ENCODE assay signal across 8 cellular contexts in genomic region chr15:59688383-59688887, GRCh38. TPM values are rescaled to one million over a fixed set of nuclear protein-coding genes. Genes with fewer than 3 reads are reported as not detected.
DNase-seq lines count a peak whose midpoint lies in the region; ATAC-seq, FAIRE-seq and TF ChIP-seq lines count a peak whose summit lies in the region.

No MANE protein-coding gene starts in this region.

- RAD21 ChIA-PET in GM12878 (lab: Charles Lee; ENCODE audit: unreplicated experiment) = interaction anchor here (1.1 to 1.4 kb wide), 2 partner anchors 31 to 637 kb away, joined by 3 to 4 read pairs; partner anchors contain the start of gene GTF2A2

- intact Hi-C loops in GM12878 (cut with micrococcal nuclease; ENCODE audit: unreplicated experiment) = loop anchor here (5.0 kb wide), 1 partner anchor 709 kb away; the partner anchor contains the start of gene ANXA2
- intact Hi-C loops in spleen (cut with DNase I; ENCODE audit: low total_unique reads) = no loop called here

- TF ChIP-seq EP300 in GM12878 (IDR thresholded peaks at IDR 0.05; ENCODE audit: borderline replicate concordance in 1 of 2, control insufficient read depth in 1 of 2, low read depth in 2 of 2, low read length in 2 of 2) = no peak

- in situ Hi-C loops in GM12878 (cut with MboI) = no loop called here

- peak overlapping the region; percentile 57 for H2AFZ ChIP-seq in GM12878 (ENCODE audit: control insufficient read depth, low read depth, low read length)

- SMC1A ChIA-PET in GM12878 (lab: Charles Lee; ENCODE audit: uncharacterized antibody, unreplicated experiment) = interaction anchor here (1.7 to 2.1 kb wide), 2 partner anchors 31 to 155 kb away, joined by 6 to 7 read pairs; partner anchors contain the start of gene GTF2A2

- no peaks in the 10 kb centered on the region for H3K27me3 ChIP-seq in NT2/D1 (ENCODE audit: insufficient read depth, insufficient read length)
- H3K27me3 ChIP-seq in GM12878 (replicated peaks in 1 of 2; ENCODE audit: control insufficient read depth in 2 of 2, insufficient read depth in 2 of 2, low read length in 1 of 2) = no peaks in the 10 kb centered on the region
- no peaks in the 10 kb centered on the region for H3K27me3 ChIP-seq in spleen (replicated peaks in 1 of 7)

- no peaks in the 10 kb centered on the region for H4K20me1 ChIP-seq in GM12878 (ENCODE audit: control insufficient read depth, insufficient read depth)

- CTCF ChIA-PET in HEK293 (lab: Yijun Ruan, JAX) (interaction anchor here (1.4 to 6.4 kb wide), 2 partner anchors 156 to 638 kb away, joined by 4 to 64 read pairs; no protein-coding TSS in a partner anchor), GM12878 (lab: Yijun Ruan, JAX) (interaction anchor here (1.0 to 4.8 kb wide), 2 partner anchors 155 to 491 kb away, joined by 5 to 44 read pairs; no protein-coding TSS in a partner anchor)

- H3K9ac ChIP-seq in NT2/D1 (ENCODE audit: insufficient read length, low read depth) = peak overlapping the region; percentile 99
- peak overlapping the region; percentile 98 for H3K9ac ChIP-seq in GM12878 (ENCODE audit: control insufficient read depth, insufficient read depth, low read length)

- peaks cover 56% of the 10 kb centered on the region for H3K79me2 ChIP-seq in GM12878 (ENCODE audit: control insufficient read depth, insufficient read depth, low read length)

- no peak for TF ChIP-seq POLR2A in GM12878 (IDR thresholded peaks at IDR 0.05; ENCODE audit: low read depth, low read length)
- TF ChIP-seq POLR2A in spleen (IDR thresholded peaks at IDR 0.05) = peak in 1 of 3 donors; percentile 32

- peak; percentile 62 for DNase-seq in ELR (ENCODE audit: low read depth)
- DNase-seq in NT2/D1 (ENCODE audit: low read depth, low spot score) = no peak
- DNase-seq in GM12878 (ENCODE audit: low read depth, low spot score) = peak; percentile 7
- no peak for DNase-seq in spleen

- peak overlapping the region; percentile 99 for H3K4me3 ChIP-seq in HEK293 (ENCODE audit: low read depth, low read length)
- H3K4me3 ChIP-seq in NT2/D1 (ENCODE audit: insufficient read length, low read depth) = peak overlapping the region; percentile 72
- peak overlapping the region; percentile 94 for H3K4me3 ChIP-seq in GM12878
- peak overlapping the region; percentile 96 for H3K4me3 ChIP-seq in iPS-18c (ENCODE audit: insufficient read depth, low read depth, low read length)
- H3K4me3 ChIP-seq in spleen = peak overlapping the region; percentile 71 to 96 (median 85)

- H3K36me3 ChIP-seq in HEK293 (ENCODE audit: control insufficient read depth in 2 of 2, insufficient read depth in 1 of 2, low read length in 2 of 2) = peaks cover 0 to 2% of the 10 kb centered on the region in 2 experiments; a peak in 2 of 3 replicates
- H3K36me3 ChIP-seq in NT2/D1 (ENCODE audit: insufficient read depth, insufficient read length, low read length) = peaks cover 26% of the 10 kb centered on the region
- no peaks in the 10 kb centered on the region for H3K36me3 ChIP-seq in GM12878 (ENCODE audit: control insufficient read depth in 2 of 2, insufficient read depth in 2 of 2, low read length in 1 of 2)
- H3K36me3 ChIP-seq in spleen = peaks cover 0 to 12% (median 0%) of the 10 kb centered on the region in 6 donors

- peak overlapping the region; percentile 28 for H3K4me2 ChIP-seq in GM12878 (ENCODE audit: control insufficient read depth, insufficient read depth)

- TSS peak; percentile 82 for BruUV-seq in GM12878 (replicated peaks; lab: Mats Ljungman, UMichigan)

- H3K9me3 ChIP-seq in HEK293 (ENCODE audit: control insufficient read depth, insufficient read depth, low read depth, low read length) (no peaks in the 10 kb centered on the region), NT2/D1 (ENCODE audit: insufficient read depth, low read length) (no peaks in the 10 kb centered on the region), GM12878 (replicated peaks; ENCODE audit: control insufficient read depth, insufficient read depth, low read length) (no peaks in the 10 kb centered on the region), iPS-18c (ENCODE audit: control insufficient read depth, insufficient read depth, low read length) (no peaks in the 10 kb centered on the region), spleen (no peaks in the 10 kb centered on the region)

- POLR2A ChIA-PET in HEK293 (lab: Yijun Ruan, JAX) = interaction anchor here (3.2 kb wide), 1 partner anchor 31 kb away, joined by 10 read pairs; the partner anchor contains the start of gene GTF2A2
- POLR2A ChIA-PET in GM12878 (lab: Charles Lee) = no interaction called here

- TF ChIP-seq RAD21 in GM12878 (IDR thresholded peaks at IDR 0.05; ENCODE audit: insufficient read depth, low read depth, low read length) = no peak

- H3K27ac ChIP-seq in HEK293 (ENCODE audit: extremely low read depth, low read depth, low read length) (peak overlapping the region; percentile 85), GM12878 (ENCODE audit: control insufficient read depth, insufficient read depth) (peak overlapping the region; percentile 98), spleen (peak overlapping the region; percentile 98 to 100 (median 100))

- WGBS in GM12878 (ENCODE audit: insufficient coverage, insufficient replicate concordance, low lambda C conversion rate, missing lambda C conversion rate) = 1% methylated on average over 17 of the region's 19 CpGs
- WGBS in spleen, 5 donors = 0 to 1% (median 0%) methylated on average over 19 of the region's 19 CpGs

- FAIRE-seq in GM12878 (lab: Jason Lieb, UNC) = no peak

- TF ChIP-seq CTCF in HEK293 (tag by site-specific recombination; IDR thresholded peaks at IDR 0.05) (no peak), GM12878 (IDR thresholded peaks at IDR 0.05 in 2 of 3, conservative IDR thresholded peaks at IDR 0.05 in 1 of 3; ENCODE audit: control insufficient read depth in 2 of 3, extremely low read depth in 1 of 3, insufficient read depth in 1 of 3, low read depth in 3 of 3, low read length in 3 of 3) (no peak), spleen (IDR thresholded peaks at IDR 0.05 in 8 of 11, conservative IDR thresholded peaks at IDR 0.05 in 3 of 11) (no peak)

- H3K4me1 ChIP-seq in HEK293 (ENCODE audit: control insufficient read depth, insufficient read depth, low read length) = peaks cover 7% of the 10 kb centered on the region; the same call in 1 of the 2 replicates
- peaks cover 3% of the 10 kb centered on the region for H3K4me1 ChIP-seq in NT2/D1 (ENCODE audit: insufficient read depth, insufficient read length)
- peaks cover 9% of the 10 kb centered on the region for H3K4me1 ChIP-seq in GM12878 (ENCODE audit: control insufficient read depth, insufficient read depth, low read length)
- peaks cover 45 to 69% (median 56%) of the 10 kb centered on the region in 6 donors for H3K4me1 ChIP-seq in spleen

- peak; percentile 19 for ATAC-seq in GM12878
- ATAC-seq in HG03378 (IDR thresholded peaks at IDR 0.05; ENCODE audit: unreplicated experiment) = no peak
- ATAC-seq in GM21423 (IDR thresholded peaks at IDR 0.05; ENCODE audit: unreplicated experiment) = no peak

TF ChIP-seq in HEK293, 187 proteins besides CTCF, POLR2A, EP300 and RAD21 (continues in another document):
- TF ChIP-seq ZNF426 (tag by site-specific recombination; IDR thresholded peaks at IDR 0.05) = no peak

TF ChIP-seq in GM12878, 131 proteins besides CTCF, POLR2A, EP300 and RAD21 (continues in another document):
- peak; percentile 30 for TF ChIP-seq RUNX3 (IDR thresholded peaks at IDR 0.05; ENCODE audit: low read length)
- TF ChIP-seq PAX5 (IDR thresholded peaks at IDR 0.05; ENCODE audit: borderline replicate concordance, low read depth, low read length) = no peak
- TF ChIP-seq BRCA1 (IDR thresholded peaks at IDR 0.05; ENCODE audit: low read depth, low read length) = no peak
- 0 out of 2 replicates have a peak, but pooled peaks have one; percentile 16 for TF ChIP-seq CBFB (IDR thresholded peaks at IDR 0.05; ENCODE audit: low read depth)
- TF ChIP-seq CHD4 (IDR thresholded peaks at IDR 0.05) = no peak

RNA-seq across cellular contexts. Expression of gene BNIP2, which starts 0.7 kb away (rescaled TPM):
- 109 and 110 TPM in 2 replicates for total RNA-seq in GM12878 (2013; cell fraction: nucleolus; rRNA removed)
- total RNA-seq in GM12878 (2014; rRNA removed) = 61.2 and 68.1 TPM in 2 replicates
- total RNA-seq in GM12878 (2014; rRNA removed; fragmentation: Illumina TruSeq; extraction: Trizol) = 88.3 and 90.2 TPM in 2 replicates
- total RNA-seq in GM12878 (2021) = 60.2 and 63.1 TPM in 2 replicates
- 19.6 TPM for polyA plus RNA-seq in GM12878 (2011; ENCODE audit: low read depth)
- polyA plus RNA-seq in GM12878 (2011; rRNA removed) = 51.8 and 86.2 TPM in 2 replicates
- polyA plus RNA-seq in GM12878 (2011; cell fraction: cytosol; rRNA removed) = 22.8 and 49.6 TPM in 2 replicates
- 20.1 and 44.3 TPM in 2 replicates for polyA plus RNA-seq in GM12878 (2011; cell fraction: nucleus; rRNA removed)
- 40.0 and 41.6 TPM in 2 replicates for polyA plus RNA-seq in GM12878 (2012)
- 82.4 and 103 TPM in 2 replicates for polyA plus RNA-seq in GM12878 (2014; fragmentation: Illumina TruSeq; extraction: Trizol)
- 10 to 100 TPM; 29.9 to 58.5 TPM for polyA plus RNA-seq in GM12878 (2014; fragmentation: Nextera tagmentation; extraction: Ambion mirVana)
- polyA plus RNA-seq in GM12878 (2014; rRNA removed) = 64.5 and 74.2 TPM in 2 replicates
- polyA plus RNA-seq in GM12878 (2016; fragmentation: Nextera tagmentation; extraction: Ambion mirVana) = 100 to 1,000 TPM; 113 to 122 TPM
- 11.2 and 23.2 TPM in 2 replicates for polyA minus RNA-seq in GM12878 (2011; rRNA and poly(A)+ RNA removed)
- 18.8 and 22.9 TPM in 2 replicates for polyA minus RNA-seq in GM12878 (2011; cell fraction: cytosol; rRNA and poly(A)+ RNA removed)
- 16.2 and 27.7 TPM in 2 replicates for polyA minus RNA-seq in GM12878 (2011; cell fraction: nucleus; rRNA and poly(A)+ RNA removed)
- total RNA-seq in spleen = 100 to 1,000 TPM in 6 of 7 donors, 10 to 100 TPM in 1; 92.4 to 232 (median 125) TPM
- polyA plus RNA-seq in spleen = 10 to 100 TPM; 34.1 to 43.5 (median 37.5) TPM

RNA-seq across cellular contexts. Expression of gene GTF2A2, which starts 31.1 kb away (rescaled TPM):
- total RNA-seq in GM12878 (2013; cell fraction: nucleolus; rRNA removed) = 23.3 and 27.0 TPM in 2 replicates
- 89.2 and 104 TPM in 2 replicates for total RNA-seq in GM12878 (2014; rRNA removed)
- 98.1 and 105 TPM in 2 replicates for total RNA-seq in GM12878 (2014; rRNA removed; fragmentation: Illumina TruSeq; extraction: Trizol)
- total RNA-seq in GM12878 (2021) = 150 and 160 TPM in 2 replicates
- polyA plus RNA-seq in GM12878 (2011; ENCODE audit: low read depth) = 56.6 TPM
- 93.9 and 172 TPM in 2 replicates for polyA plus RNA-seq in GM12878 (2011; rRNA removed)
- polyA plus RNA-seq in GM12878 (2011; cell fraction: cytosol; rRNA removed) = 43.4 and 48.7 TPM in 2 replicates
- 22.4 and 46.6 TPM in 2 replicates for polyA plus RNA-seq in GM12878 (2011; cell fraction: nucleus; rRNA removed)
- 68.8 and 94.4 TPM in 2 replicates for polyA plus RNA-seq in GM12878 (2012)
- polyA plus RNA-seq in GM12878 (2014; fragmentation: Illumina TruSeq; extraction: Trizol) = 108 and 124 TPM in 2 replicates
- 100 to 1,000 TPM; 479 to 565 TPM for polyA plus RNA-seq in GM12878 (2014; fragmentation: Nextera tagmentation; extraction: Ambion mirVana)
- polyA plus RNA-seq in GM12878 (2014; rRNA removed) = 101 and 103 TPM in 2 replicates
- polyA plus RNA-seq in GM12878 (2016; fragmentation: Nextera tagmentation; extraction: Ambion mirVana) = 100 to 1,000 TPM; 486 to 493 TPM
- polyA minus RNA-seq in GM12878 (2011; rRNA and poly(A)+ RNA removed) = 13.6 and 15.9 TPM in 2 replicates
- polyA minus RNA-seq in GM12878 (2011; cell fraction: cytosol; rRNA and poly(A)+ RNA removed) = 9.5 and 14.2 TPM in 2 replicates
- 8.7 and 11.8 TPM in 2 replicates for polyA minus RNA-seq in GM12878 (2011; cell fraction: nucleus; rRNA and poly(A)+ RNA removed)
- 10 to 100 TPM; 33.8 to 78.2 (median 61.8) TPM for total RNA-seq in spleen
- polyA plus RNA-seq in spleen = 100 to 1,000 TPM in 1 of 3 donors, 10 to 100 TPM in 2; 70.6 to 103 (median 89.7) TPM

Comparison
In these comparisons a context has a peak if more than half of its experiments do, and no peak if none do; other contexts are left out.
1. DNase-seq: peak in ELR (single experiment) and GM12878 (single experiment); none in NT2/D1 (single experiment) and spleen (single experiment).
2. Peak in every context shown above with its lines, with median percentiles within 50 percentile points of each other: H3K27ac ChIP-seq and H3K4me3 ChIP-seq.